In genomic region chr5:150653145-150653761, GRCh38 we compare ENCODE assay signal across 15 cellular contexts. TPM values are rescaled to one million over a fixed set of nuclear protein-coding genes. Genes with fewer than 3 reads are reported as not detected.
DNase-seq lines count a peak whose midpoint lies in the region; FAIRE-seq and TF ChIP-seq lines count a peak whose summit lies in the region.
"Had no signal": no experiment of that assay in that cellular context is flagged by ENCODE, and none has a peak within 500 bp of the region (broad histone marks: within the 10 kb centered on the region; RNA-seq: fewer than 3 reads in every experiment).

No MANE protein-coding gene starts in this region.

- peaks cover 18% of the 10 kb centered on the region for H3K36me3 ChIP-seq in MG63

- H3K27me3 ChIP-seq in MG63: no peaks in the 10 kb centered on the region
- H3K27me3 ChIP-seq: sigmoid colon had no signal

- H3K27me3 Mint-ChIP-seq in endothelial cell (ENCODE audit: unreplicated experiment) (peaks cover 13% of the 10 kb centered on the region), mesothelial cell of epicardium (ENCODE audit: low read depth) (no peaks in the 10 kb centered on the region), nephron progenitor cell (ENCODE audit: low read depth, poor library complexity) (peaks cover 6% of the 10 kb centered on the region)

- H3K4me1 Mint-ChIP-seq in endothelial cell (ENCODE audit: unreplicated experiment): peaks cover 22% of the 10 kb centered on the region
- peaks cover 37% of the 10 kb centered on the region for H3K4me1 Mint-ChIP-seq in mesothelial cell of epicardium
- peaks cover 65% of the 10 kb centered on the region for H3K4me1 Mint-ChIP-seq in nephron progenitor cell

- H3K36me3 Mint-ChIP-seq in endothelial cell (ENCODE audit: low read depth, unreplicated experiment): peaks cover 16% of the 10 kb centered on the region
- peaks cover 17% of the 10 kb centered on the region for H3K36me3 Mint-ChIP-seq in mesothelial cell of epicardium
- no peaks in the 10 kb centered on the region for H3K36me3 Mint-ChIP-seq in nephron progenitor cell (ENCODE audit: low read depth)
- H3K36me3 Mint-ChIP-seq: CD4-positive, CD25-positive, alpha-beta regulatory T cell had no signal

- TF ChIP-seq CTCF in endothelial cell (IDR thresholded peaks at IDR 0.05; ENCODE audit: unreplicated experiment) (no peak), mesothelial cell of epicardium (IDR thresholded peaks at IDR 0.05; ENCODE audit: unreplicated experiment) (no peak), nephron progenitor cell (IDR thresholded peaks at IDR 0.05) (no peak)

- no peak overlapping the region for H3K4me3 Mint-ChIP-seq in endothelial cell (ENCODE audit: unreplicated experiment)
- no peak overlapping the region for H3K4me3 Mint-ChIP-seq in mesothelial cell of epicardium
- H3K4me3 Mint-ChIP-seq in nephron progenitor cell: no peak overlapping the region
- H3K4me3 Mint-ChIP-seq: T-helper 2 cell treated with Interferon-gamma antibody and Interleukin-4, amounts not matched to agents 5 μg/mL and 100 μg/mL, for 36 hours had no signal

- intact Hi-C loops in posterior vena cava (cut with DNase I): no loop called here

- no peak overlapping the region for H3K4me3 ChIP-seq in MG63
- H3K4me3 ChIP-seq: sigmoid colon had no signal

- DNase-seq in AG08396 (ENCODE audit: low spot score) (peak; percentile 73), MG63 (peak; percentile 94), endothelial cell (ENCODE audit: low spot score) (no peak), mesothelial cell of epicardium (ENCODE audit: low spot score in 2 of 2, unreplicated experiment in 2 of 2) (no peak), MV-4-11 (lab: John Stamatoyannopoulos, UW) (no peak), posterior vena cava (ENCODE audit: low spot score) (no peak), nephron progenitor cell (no peak), urothelium cell line (ENCODE audit: low spot score) (no peak)
- DNase-seq: amniotic stem cell; CD4-positive, CD25-positive, alpha-beta regulatory T cell; midbrain; NCI-H1436 treated with DMSO at 0.1 percent for 48 hours; sigmoid colon had no signal

- FAIRE-seq in urothelium cell line (lab: Jason Lieb, UNC): no peak
- FAIRE-seq: frontal cortex had no signal

- H3K27ac Mint-ChIP-seq in endothelial cell (ENCODE audit: unreplicated experiment): peak overlapping the region; percentile 72
- peak overlapping the region; percentile 27 for H3K27ac Mint-ChIP-seq in mesothelial cell of epicardium
- no peak overlapping the region for H3K27ac Mint-ChIP-seq in nephron progenitor cell
- H3K27ac Mint-ChIP-seq: T-helper 2 cell treated with Interferon-gamma antibody and Interleukin-4, amounts not matched to agents 5 μg/mL and 100 μg/mL, for 36 hours had no signal

- H3K9me3 ChIP-seq in MG63: no peaks in the 10 kb centered on the region
- H3K9me3 ChIP-seq: sigmoid colon had no signal

- H3K9me3 Mint-ChIP-seq in endothelial cell (ENCODE audit: unreplicated experiment) (no peaks in the 10 kb centered on the region), mesothelial cell of epicardium (no peaks in the 10 kb centered on the region), nephron progenitor cell (no peaks in the 10 kb centered on the region)
- H3K9me3 Mint-ChIP-seq: T-helper 2 cell treated with Interferon-gamma antibody and Interleukin-4, amounts not matched to agents 5 μg/mL and 100 μg/mL, for 36 hours had no signal

RNA-seq across cellular contexts. Expression of gene MYOZ3, which starts 7.8 kb away (rescaled TPM):
- 0.03 TPM in 1 of 2 replicates, not detected in the other for total RNA-seq in MG63 (2014; rRNA removed; shearing (Covaris generic); ENCODE audit: low replicate concordance)
- total RNA-seq in endothelial cell (ENCODE audit: unreplicated experiment): 12.0 TPM
- 8.5 to 9.4 TPM (median 8.5 TPM) in 3 replicates for total RNA-seq in mesothelial cell of epicardium
- 1 to 10 TPM in 1 of 2 donors, under 1 TPM in 1; 0.57 to 1.3 TPM for total RNA-seq in posterior vena cava
- total RNA-seq: CD4-positive, CD25-positive, alpha-beta regulatory T cell had no signal

RNA-seq across cellular contexts. Expression of gene SYNPO, which starts 12.8 kb away (rescaled TPM):
- 1.2 and 4.6 TPM in 2 replicates for total RNA-seq in MG63 (2014; rRNA removed; shearing (Covaris generic); ENCODE audit: low replicate concordance)
- total RNA-seq in endothelial cell (ENCODE audit: unreplicated experiment): 94.3 TPM
- total RNA-seq in mesothelial cell of epicardium: 84.4 to 86.6 TPM (median 85.3 TPM) in 3 replicates
- 100 to 1,000 TPM; 183 to 218 TPM for total RNA-seq in posterior vena cava

RNA-seq across cellular contexts. Expression of gene RBM22, which starts 47.6 kb away (rescaled TPM):
- 47.5 and 62.2 TPM in 2 replicates for total RNA-seq in MG63 (2014; rRNA removed; shearing (Covaris generic); ENCODE audit: low replicate concordance)
- total RNA-seq in endothelial cell (ENCODE audit: unreplicated experiment) (54.5 TPM), mesothelial cell of epicardium (64.3 to 66.8 TPM (median 66.7 TPM) in 3 replicates), posterior vena cava (10 to 100 TPM; 27.8 to 27.9 TPM)

Comparison
In these comparisons a context has a peak if more than half of its experiments do, and no peak if none do; other contexts are left out.
1. DNase-seq: peak in AG08396 (single experiment) and MG63 (single experiment); none in endothelial cell (single experiment), mesothelial cell of epicardium (0 of 2), MV-4-11 (single experiment), posterior vena cava (single experiment), nephron progenitor cell (single experiment) and urothelium cell line (single experiment).
2. RNA of gene SYNPO, which starts 12.8 kb away (total RNA-seq): 183 to 218 TPM in posterior vena cava, 94.3 TPM in endothelial cell (single experiment) and 84.4 to 86.6 TPM in mesothelial cell of epicardium; 1.2 to 4.6 TPM in MG63; every median in the first group is over 10 times any median in the second.